In genomic region chr16:81765111-81765919, GRCh38 we compare ENCODE assay signal across 20 cellular contexts. TPM values are rescaled to one million over a fixed set of nuclear protein-coding genes. Genes with fewer than 3 reads are reported as not detected.
"Had no signal": no experiment of that assay in that cellular context is flagged by ENCODE, and none has a peak within 500 bp of the region (broad histone marks: within the 10 kb centered on the region; RNA-seq: fewer than 3 reads in every experiment).

No MANE protein-coding gene starts in this region.

- H3K9me3 ChIP-seq: breast epithelium, gastroesophageal sphincter, heart right ventricle, lower lobe of right lung, prostate gland, right atrium auricular region, stomach had no signal

- ATAC-seq: activated CD8-positive, alpha-beta T cell treated with anti-CD3 and anti-CD28 coated beads, Interleukin-2, amount 10 ng/mL, durations not matched to agents 7 days and 5 days; activated naive CD8-positive, alpha-beta T cell treated with anti-CD3 and anti-CD28 coated beads, Interleukin-2, amount 50 U/mL, for 24 hours; activated T-cell treated with anti-CD3 and anti-CD28 coated beads, Interleukin-2, amount 50 U/mL, for 4 hours; gastroesophageal sphincter had no signal

- H3K27ac ChIP-seq: breast epithelium, coronary artery, gastroesophageal sphincter, heart right ventricle, lower lobe of right lung, prostate gland, right atrium auricular region, stomach had no signal

- H3K4me3 ChIP-seq: breast epithelium, coronary artery, gastroesophageal sphincter, heart right ventricle, lower lobe of right lung, prostate gland, right atrium auricular region, stomach had no signal

- FAIRE-seq: astrocyte, endometrium had no signal

- DNase-seq: activated CD4-positive, alpha-beta T cell treated with anti-CD3 and anti-CD28 coated beads, Interleukin-2, amount 10 ng/mL, durations not matched to agents 7 days and 5 days; activated CD4-positive, CD25-positive, alpha-beta regulatory T cell; activated CD8-positive, alpha-beta T cell treated with anti-CD3 and anti-CD28 coated beads, Interleukin-2, amount 10 ng/mL, durations not matched to agents 7 days and 5 days; activated effector memory CD4-positive, alpha-beta T cell treated with Interleukin-2 at 50 U/mL for 16 hours; activated naive CD4-positive, alpha-beta T cell treated with anti-CD3 and anti-CD28 coated beads, Interleukin-2, amount 10 ng/mL, durations not matched to agents 7 days and 5 days; activated naive CD8-positive, alpha-beta T cell treated with anti-CD3 and anti-CD28 coated beads, Interleukin-2, amount 50 U/mL, for 24 hours; activated T-cell treated with anti-CD3 and anti-CD28 coated beads, Interleukin-2, amount 50 U/mL, for 4 hours; heart right ventricle; lower lobe of right lung; stomach; T-helper 1 cell; T-helper 9 cell had no signal

- H3K27me3 ChIP-seq: breast epithelium, right atrium auricular region had no signal

- H3K4me1 ChIP-seq: breast epithelium, gastroesophageal sphincter, lower lobe of right lung, prostate gland, right atrium auricular region had no signal

- H3K36me3 ChIP-seq: breast epithelium, gastroesophageal sphincter, heart right ventricle, lower lobe of right lung, prostate gland, right atrium auricular region, stomach had no signal

RNA-seq across cellular contexts. Expression of gene PLCG2, which starts 13.8 kb away (rescaled TPM):
- polyA plus RNA-seq: neural cell had no signal
